ENCODE assay signal across 13 cellular contexts in genomic region chr2:31248139-31248538, GRCh38. TPM values are rescaled to one million over a fixed set of nuclear protein-coding genes. Genes with fewer than 3 reads are reported as not detected.
DNase-seq lines count a peak whose midpoint lies in the region; ATAC-seq and TF ChIP-seq lines count a peak whose summit lies in the region.
"Had no signal": no experiment of that assay in that cellular context is flagged by ENCODE, and none has a peak within 500 bp of the region (broad histone marks: within the 10 kb centered on the region; RNA-seq: fewer than 3 reads in every experiment).

No MANE protein-coding gene starts in this region.

- no peak for TF ChIP-seq CTCF in activated B cell treated with CpG ODN at 0.5 μM for 24 hours (IDR thresholded peaks at IDR 0.05)
- no peak for TF ChIP-seq CTCF in coronary artery (IDR thresholded peaks at IDR 0.05)

- POLR2A ChIA-PET in activated B cell treated with CpG ODN at 0.5 μM for 24 hours (lab: Charles Lee): no interaction called here

- no peak overlapping the region for H3K27ac ChIP-seq in coronary artery

- ATAC-seq in activated B cell treated with CpG ODN at 0.5 μM for 24 hours (ENCODE audit: low read depth) (no peak), HG03378 (IDR thresholded peaks at IDR 0.05; ENCODE audit: unreplicated experiment) (no peak), HG03354 (IDR thresholded peaks at IDR 0.05; ENCODE audit: poor library complexity, severe bottlenecking, unreplicated experiment) (no peak)

- no peaks in the 10 kb centered on the region for H3K27me3 Mint-ChIP-seq in activated B cell treated with CpG ODN at 0.5 μM for 24 hours
- H3K27me3 Mint-ChIP-seq: CD4-positive, alpha-beta T cell had no signal

- no peak for DNase-seq in activated B cell treated with CpG ODN at 0.5 μM for 24 hours
- DNase-seq in coronary artery (ENCODE audit: low spot score): peak; percentile 41
- peak; percentile 45 for DNase-seq in mesenteric fat pad (ENCODE audit: low spot score)
- DNase-seq in NCI-H524 treated with DMSO at 0.1 percent for 48 hours (lab: John Stamatoyannopoulos, UW): no peak
- no peak for DNase-seq in KG1 (lab: John Stamatoyannopoulos, UW)
- DNase-seq: C1 segment of cervical spinal cord; Calu3; CD4-positive, alpha-beta T cell; DMS 273 treated with DMSO at 0.1 percent for 48 hours; HCEC 1CT; HFFc6 had no signal

- no peaks in the 10 kb centered on the region for H3K9me3 Mint-ChIP-seq in activated B cell treated with CpG ODN at 0.5 μM for 24 hours
- H3K9me3 Mint-ChIP-seq: CD4-positive, alpha-beta T cell; HFFc6 had no signal

- H3K4me3 Mint-ChIP-seq in activated B cell treated with CpG ODN at 0.5 μM for 24 hours: no peak overlapping the region
- H3K4me3 Mint-ChIP-seq: CD4-positive, alpha-beta T cell; HFFc6 had no signal

- H3K4me3 ChIP-seq in coronary artery: no peak overlapping the region

- peak overlapping the region; percentile 30 for H3K27ac Mint-ChIP-seq in activated B cell treated with CpG ODN at 0.5 μM for 24 hours
- H3K27ac Mint-ChIP-seq: CD4-positive, alpha-beta T cell; HFFc6 had no signal

- CTCF ChIA-PET in activated B cell treated with CpG ODN at 0.5 μM for 24 hours (lab: Charles Lee): no interaction called here

- peaks cover 45% of the 10 kb centered on the region for H3K4me1 Mint-ChIP-seq in activated B cell treated with CpG ODN at 0.5 μM for 24 hours

- intact Hi-C loops in activated B cell treated with CpG ODN at 0.5 μM for 24 hours (cut with micrococcal nuclease): no loop called here

- H3K36me3 Mint-ChIP-seq in activated B cell treated with CpG ODN at 0.5 μM for 24 hours (ENCODE audit: low read depth): peaks cover 61% of the 10 kb centered on the region

RNA-seq across cellular contexts. Expression of gene EHD3, which starts 14.2 kb away (rescaled TPM):
- total RNA-seq in activated B cell treated with CpG ODN at 0.5 μM for 24 hours: 38.1 and 40.3 TPM in 2 replicates
- 2.4 TPM for total RNA-seq in mesenteric fat pad

RNA-seq across cellular contexts. Expression of gene CAPN14, which starts 30.8 kb away (rescaled TPM):
- 2.4 and 3.3 TPM in 2 replicates for total RNA-seq in activated B cell treated with CpG ODN at 0.5 μM for 24 hours
- total RNA-seq in mesenteric fat pad: 0.10 TPM

Comparison
In these comparisons a context has a peak if more than half of its experiments do, and no peak if none do; other contexts are left out.
1. DNase-seq: peak in coronary artery (single experiment) and mesenteric fat pad (single experiment); none in activated B cell treated with CpG ODN at 0.5 μM for 24 hours (single experiment), NCI-H524 treated with DMSO at 0.1 percent for 48 hours (single experiment) and KG1 (single experiment).
2. RNA of gene EHD3, which starts 14.2 kb away (total RNA-seq): 38.1 to 40.3 TPM in activated B cell treated with CpG ODN at 0.5 μM for 24 hours; 2.4 TPM in mesenteric fat pad (single experiment); every median in the first group is over 10 times any median in the second.